Comparison of ENCODE assay signal across 8 cellular contexts in genomic region chr17:29291163-29291752, GRCh38. TPM values are rescaled to one million over a fixed set of nuclear protein-coding genes. Genes with fewer than 3 reads are reported as not detected.
DNase-seq lines count a peak whose midpoint lies in the region; ATAC-seq, FAIRE-seq and TF ChIP-seq lines count a peak whose summit lies in the region.

No MANE protein-coding gene starts in this region.

- H4K20me1 ChIP-seq in BLaER1 (peaks cover 68% of the 10 kb centered on the region), osteoblast (ENCODE audit: insufficient read depth, low read length) (peaks cover 66% of the 10 kb centered on the region)

- no peak for FAIRE-seq in GM12892 (lab: Jason Lieb, UNC)

- H3K4me3 ChIP-seq in BLaER1 (peak overlapping the region; percentile 98), WI38 (ENCODE audit: low read depth, low read length) (peak overlapping the region; percentile 66), fibroblast of the aortic adventitia (ENCODE audit: low read depth, low read length) (peak overlapping the region; percentile 94), osteoblast (ENCODE audit: insufficient read depth, low read length) (peak overlapping the region; percentile 98)

- no peak for ATAC-seq in GM21423 (IDR thresholded peaks at IDR 0.05; ENCODE audit: unreplicated experiment)

- H3K4me2 ChIP-seq in BLaER1 (peak overlapping the region; percentile 89), osteoblast (ENCODE audit: insufficient read depth, low read length) (peak overlapping the region; percentile 78)

- DNase-seq in GM12892 (ENCODE audit: insufficient read length) (peak; percentile 23), NCI-H2196 treated with DMSO at 0.1 percent for 48 hours (lab: John Stamatoyannopoulos, UW; ENCODE audit: unreplicated experiment) (peak; percentile 1), fibroblast of the aortic adventitia (ENCODE audit: low read depth) (peak; percentile 85), osteoblast (ENCODE audit: insufficient read length, low spot score, missing footprints) (peak; percentile 96), amniotic stem cell (lab: John Stamatoyannopoulos, UW) (no peak)

- H3K27me3 ChIP-seq in BLaER1 (no peaks in the 10 kb centered on the region), osteoblast (ENCODE audit: insufficient read depth, low read length) (no peaks in the 10 kb centered on the region)

- TF ChIP-seq CTCF in WI38 (IDR thresholded peaks at IDR 0.05; ENCODE audit: low read depth, low read length) (peak; percentile 17; the same call in 1 of the 2 replicates), fibroblast of the aortic adventitia (IDR thresholded peaks at IDR 0.05; ENCODE audit: insufficient read depth, low read length) (peak; percentile 63), osteoblast (IDR thresholded peaks at IDR 0.05; ENCODE audit: extremely low read depth, low read depth, low read length) (peak; percentile 71)

- H3K9ac ChIP-seq in BLaER1: peak overlapping the region; percentile 97

- H3K27ac ChIP-seq in BLaER1: no peak overlapping the region
- H3K27ac ChIP-seq in osteoblast (ENCODE audit: low read depth, low read length): peak overlapping the region; percentile 74

- H3K9me3 ChIP-seq in BLaER1 (no peaks in the 10 kb centered on the region), osteoblast (ENCODE audit: low read depth, low read length) (no peaks in the 10 kb centered on the region)

- no peak for TF ChIP-seq POLR2A in GM12892 (IDR thresholded peaks at IDR 0.05; ENCODE audit: low read depth, low read length)

- no peak overlapping the region for H2AFZ ChIP-seq in osteoblast (ENCODE audit: low read length)

- peaks cover 45% of the 10 kb centered on the region for H3K36me3 ChIP-seq in BLaER1
- peaks cover 31% of the 10 kb centered on the region for H3K36me3 ChIP-seq in osteoblast (ENCODE audit: insufficient read depth, low read length)

- H3K4me1 ChIP-seq in BLaER1 (peaks cover 52% of the 10 kb centered on the region), osteoblast (ENCODE audit: insufficient read depth, low read length) (peaks cover 28% of the 10 kb centered on the region)

- peaks cover 73% of the 10 kb centered on the region for H3K79me2 ChIP-seq in osteoblast (ENCODE audit: insufficient read depth, low read length)

RNA-seq across cellular contexts. Expression of gene NUFIP2, which starts 2.7 kb away (rescaled TPM):
- polyA plus RNA-seq in GM12892 (2012; ENCODE audit: missing spikeins): 15.2 TPM
- total RNA-seq in fibroblast of the aortic adventitia (ENCODE audit: low replicate concordance): 53.3 and 59.7 TPM in 2 replicates
- 51.6 and 56.8 TPM in 2 replicates for total RNA-seq in osteoblast

RNA-seq across cellular contexts. Expression of gene CRYBA1, which starts 44.6 kb away (rescaled TPM):
- not detected for polyA plus RNA-seq in GM12892 (2012; ENCODE audit: missing spikeins)
- total RNA-seq in fibroblast of the aortic adventitia (ENCODE audit: low replicate concordance) (not detected in 2 replicates), osteoblast (not detected in 2 replicates)

Comparison
In these comparisons a context has a peak if more than half of its experiments do, and no peak if none do; other contexts are left out.
1. CTCF ChIP-seq: peak in every context shown above with its lines; median percentile 71 in osteoblast; 63 in fibroblast of the aortic adventitia; 17 in WI38.